ENCODE assay signal across 2 cellular contexts in genomic region chr9:81317223-81317622, GRCh38.
TF ChIP-seq lines count a peak whose summit lies in the region.

No MANE protein-coding gene starts in this region.

TF ChIP-seq in HepG2, 621 proteins besides CTCF, POLR2A, EP300 and RAD21:
- TF ChIP-seq TAF15 (IDR thresholded peaks at IDR 0.05; ENCODE audit: low read depth, low read length, poor library complexity, severe bottlenecking), result no peak
- no peak for TF ChIP-seq RERE (CRISPR knock-in tag; IDR thresholded peaks at IDR 0.05; ENCODE audit: low read depth)
- peak; percentile 95 for TF ChIP-seq ZNF12 (CRISPR knock-in tag; IDR thresholded peaks at IDR 0.05)
- TF ChIP-seq ZZZ3 (CRISPR knock-in tag; IDR thresholded peaks at IDR 0.05; ENCODE audit: borderline replicate concordance), result no peak
- no peak for TF ChIP-seq HDAC6 (IDR thresholded peaks at IDR 0.05; ENCODE audit: low read depth, low read length)
- no peak for TF ChIP-seq YEATS4 (CRISPR knock-in tag; IDR thresholded peaks at IDR 0.05; ENCODE audit: borderline replicate concordance)
- TF ChIP-seq PLRG1 (conservative IDR thresholded peaks at IDR 0.05), result no peak
- TF ChIP-seq BCL6 (CRISPR knock-in tag; IDR thresholded peaks at IDR 0.05), result no peak
- no peak for TF ChIP-seq MXD4 (CRISPR knock-in tag; IDR thresholded peaks at IDR 0.05)
- no peak for TF ChIP-seq NPAS2 (CRISPR knock-in tag; IDR thresholded peaks at IDR 0.05; ENCODE audit: borderline replicate concordance)
- TF ChIP-seq BHLHE40 (IDR thresholded peaks at IDR 0.05; ENCODE audit: low read length), result no peak
- TF ChIP-seq FOXA3 (CRISPR knock-in tag; IDR thresholded peaks at IDR 0.05), result peak; percentile 37; the same call in 1 of the 2 replicates
- TF ChIP-seq JUND (CRISPR knock-in tag; IDR thresholded peaks at IDR 0.05), result no peak
- no peak for TF ChIP-seq SNAPC2 (CRISPR knock-in tag; IDR thresholded peaks at IDR 0.05)

TF ChIP-seq in H1, 55 proteins besides CTCF, POLR2A, EP300 and RAD21:
- no peak for TF ChIP-seq TAF7 (optimal IDR thresholded peaks at IDR 0.05; ENCODE audit: borderline replicate concordance, low read depth, low read length)
- no peak for TF ChIP-seq CBX8 (IDR thresholded peaks at IDR 0.05; ENCODE audit: borderline replicate concordance, low read depth, low read length)
- no peak for TF ChIP-seq TAF1 (IDR thresholded peaks at IDR 0.05; ENCODE audit: low read depth, low read length)
- TF ChIP-seq RXRA (IDR thresholded peaks at IDR 0.05; ENCODE audit: insufficient read depth, low read depth, low read length), result no peak
- TF ChIP-seq E2F6 (IDR thresholded peaks at IDR 0.05), result no peak
- TF ChIP-seq POLR2AphosphoS5 (IDR thresholded peaks at IDR 0.05; ENCODE audit: low read depth, low read length), result no peak
- no peak for TF ChIP-seq GABPA (IDR thresholded peaks at IDR 0.05; ENCODE audit: borderline replicate concordance, insufficient read depth, low read length)
- no peak for TF ChIP-seq KDM1A (IDR thresholded peaks at IDR 0.05; ENCODE audit: borderline replicate concordance, low read length)
- TF ChIP-seq ZNF274 (IDR thresholded peaks at IDR 0.05; ENCODE audit: borderline replicate concordance, extremely low read depth, low read length), result no peak
- TF ChIP-seq CBX5 (IDR thresholded peaks at IDR 0.05; ENCODE audit: low read depth, low read length), result no peak
- no peak for TF ChIP-seq JUND (IDR thresholded peaks at IDR 0.05; ENCODE audit: low read length)
